22 cellular contexts compared by ENCODE assay signal in the genomic region with DNA sequence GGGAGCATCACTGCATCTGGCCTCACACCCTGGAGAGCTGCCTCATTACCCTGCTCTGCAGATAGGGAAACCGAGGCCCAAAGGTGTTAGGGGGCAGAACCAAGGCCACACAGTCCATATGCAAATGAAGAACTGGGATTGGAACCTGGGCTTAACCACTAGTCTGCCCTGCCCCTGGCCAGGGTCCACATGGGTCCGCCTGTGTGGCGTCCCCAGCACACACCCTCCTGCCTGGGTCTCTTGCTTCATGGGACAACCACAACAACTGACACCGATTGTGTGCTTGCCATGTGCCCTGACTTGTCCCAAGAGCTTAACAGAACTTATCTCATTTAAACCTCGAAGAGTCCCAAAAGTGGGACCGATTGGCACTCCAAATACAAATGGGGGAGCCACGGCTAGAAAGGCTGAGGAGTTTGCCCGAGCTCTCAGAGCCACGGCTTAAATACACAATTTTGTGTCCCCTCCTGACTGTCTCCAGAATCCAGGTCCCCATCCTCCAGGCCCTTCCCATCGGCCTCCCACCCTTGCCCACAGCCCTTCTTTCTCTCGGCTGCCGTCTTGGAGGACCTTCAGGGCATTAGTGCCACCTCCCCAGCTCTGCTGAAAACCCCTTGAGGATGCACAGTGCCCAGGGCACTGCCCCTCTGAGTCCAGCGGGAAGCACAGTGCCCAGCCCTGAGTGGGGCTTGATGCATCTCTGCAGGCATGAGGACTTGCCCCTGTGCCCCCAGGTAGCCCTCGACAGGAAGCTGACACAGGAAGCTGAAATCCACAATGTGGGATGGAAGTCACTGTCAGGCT. TPM values are rescaled to one million over a fixed set of nuclear protein-coding genes. Genes with fewer than 3 reads are reported as not detected.
DNase-seq lines count a peak whose midpoint lies in the region; ATAC-seq, FAIRE-seq and TF ChIP-seq lines count a peak whose summit lies in the region.
"Had no signal": no experiment of that assay in that cellular context is flagged by ENCODE, and none has a peak within 500 bp of the region (broad histone marks: within the 10 kb centered on the region; RNA-seq: fewer than 3 reads in every experiment).

No MANE protein-coding gene starts in this region.

- H3K27me3 Mint-ChIP-seq in CD4-positive, CD25-positive, alpha-beta regulatory T cell, result peaks cover 4% of the 10 kb centered on the region
- H3K27me3 Mint-ChIP-seq: activated CD8-positive, alpha-beta memory T cell treated with anti-CD3 and anti-CD28 coated beads, Interleukin-2, amount 10 ng/mL, durations not matched to agents 7 days and 5 days had no signal

- no peaks in the 10 kb centered on the region for H3K27me3 ChIP-seq in CD4-positive, CD25-positive, alpha-beta regulatory T cell (ENCODE audit: control insufficient read depth, insufficient read depth, low read length)
- H3K27me3 ChIP-seq in GM12878 (replicated peaks in 1 of 2; ENCODE audit: control insufficient read depth in 2 of 2, insufficient read depth in 2 of 2, low read length in 1 of 2) (no peaks in the 10 kb centered on the region), neuronal stem cell (ENCODE audit: control insufficient read depth in 3 of 3, insufficient read depth in 3 of 3, low read depth in 1 of 3, low read length in 3 of 3) (peaks cover 0 to 35% (median 9%) of the 10 kb centered on the region in 3 experiments)
- H3K27me3 ChIP-seq: BE2C, transverse colon had no signal

- no peaks in the 10 kb centered on the region for H4K20me1 ChIP-seq in GM12878 (ENCODE audit: control insufficient read depth, insufficient read depth)

- H3K4ac ChIP-seq in neuronal stem cell (ENCODE audit: low read length), result no peak overlapping the region

- TF ChIP-seq POLR2A in GM12891 (IDR thresholded peaks at IDR 0.05; ENCODE audit: low read depth, low read length) (no peak), GM12878 (IDR thresholded peaks at IDR 0.05; ENCODE audit: low read depth, low read length) (no peak)

- no peak overlapping the region for H4K91ac ChIP-seq in neuronal stem cell (ENCODE audit: low read depth, low read length, poor library complexity)

- peak overlapping the region; percentile 30 for H2BK5ac ChIP-seq in neuronal stem cell (ENCODE audit: low read length)

- TF ChIP-seq EP300 in GM12878 (IDR thresholded peaks at IDR 0.05; ENCODE audit: borderline replicate concordance in 1 of 2, control insufficient read depth in 1 of 2, low read depth in 2 of 2, low read length in 2 of 2), result no peak

- H3K4me3 Mint-ChIP-seq in CD4-positive, CD25-positive, alpha-beta regulatory T cell, result peak overlapping the region in 1 of 4 donors; percentile 68
- H3K4me3 Mint-ChIP-seq: activated CD8-positive, alpha-beta memory T cell treated with anti-CD3 and anti-CD28 coated beads, Interleukin-2, amount 10 ng/mL, durations not matched to agents 7 days and 5 days had no signal

- no peaks in the 10 kb centered on the region for H3K36me3 ChIP-seq in CD4-positive, CD25-positive, alpha-beta regulatory T cell (ENCODE audit: control insufficient read depth, insufficient read depth, low read length)
- H3K36me3 ChIP-seq in GM12878 (ENCODE audit: control insufficient read depth in 2 of 2, insufficient read depth in 2 of 2, low read length in 1 of 2), result no peaks in the 10 kb centered on the region
- no peaks in the 10 kb centered on the region for H3K36me3 ChIP-seq in neuronal stem cell (replicated peaks in 1 of 2; ENCODE audit: control insufficient read depth in 2 of 2, insufficient read depth in 2 of 2, low read length in 2 of 2)
- H3K36me3 ChIP-seq: BE2C, left ventricle myocardium inferior, transverse colon had no signal

- peak overlapping the region; percentile 64 for H2BK15ac ChIP-seq in neuronal stem cell (ENCODE audit: low read length)

- H3K4me1 Mint-ChIP-seq in CD4-positive, CD25-positive, alpha-beta regulatory T cell, result peaks cover 10 to 79% (median 32%) of the 10 kb centered on the region in 4 donors

- no peak overlapping the region for H3K14ac ChIP-seq in neuronal stem cell (ENCODE audit: low read length)

- no peak for TF ChIP-seq RAD21 in GM12878 (IDR thresholded peaks at IDR 0.05; ENCODE audit: insufficient read depth, low read depth, low read length)

- WGBS in GM12878 (ENCODE audit: insufficient coverage, insufficient replicate concordance, low lambda C conversion rate, missing lambda C conversion rate), result 86% methylated on average over 14 of the region's 14 CpGs
- no CpG with 5 or more reads among the region's 14 CpGs for WGBS in neuronal stem cell (ENCODE audit: extremely low coverage in 2 of 2, insufficient read length in 2 of 2, insufficient replicate concordance in 1 of 2), 2 donors

- H3K79me2 ChIP-seq in GM12878 (ENCODE audit: control insufficient read depth, insufficient read depth, low read length), result no peaks in the 10 kb centered on the region; the same call in 1 of the 2 replicates

- H3K9me3 Mint-ChIP-seq in CD4-positive, CD25-positive, alpha-beta regulatory T cell, result no peaks in the 10 kb centered on the region

- H2AK5ac ChIP-seq in neuronal stem cell (ENCODE audit: low read depth, low read length), result peak overlapping the region; percentile 59

- no peaks in the 10 kb centered on the region for H3K36me3 Mint-ChIP-seq in CD4-positive, CD25-positive, alpha-beta regulatory T cell
- H3K36me3 Mint-ChIP-seq: activated CD8-positive, alpha-beta memory T cell treated with anti-CD3 and anti-CD28 coated beads, Interleukin-2, amount 10 ng/mL, durations not matched to agents 7 days and 5 days had no signal

- no peak overlapping the region for H2BK12ac ChIP-seq in neuronal stem cell (ENCODE audit: low read length)

- H3K4me1 ChIP-seq in CD4-positive, CD25-positive, alpha-beta regulatory T cell (ENCODE audit: control insufficient read depth, insufficient read depth, low read length, poor library complexity, severe bottlenecking), result peaks cover 42% of the 10 kb centered on the region
- H3K4me1 ChIP-seq in GM12878 (ENCODE audit: control insufficient read depth, insufficient read depth, low read length) (peaks cover 36% of the 10 kb centered on the region), neuronal stem cell (ENCODE audit: control insufficient read depth in 2 of 2, insufficient read depth in 1 of 2, low read depth in 1 of 2, low read length in 2 of 2) (peaks cover 25 to 36% of the 10 kb centered on the region in 2 donors)

- peak overlapping the region; percentile 16 for H3K18ac ChIP-seq in neuronal stem cell (ENCODE audit: low read length)

- intact Hi-C loops in GM12878 (cut with micrococcal nuclease; ENCODE audit: unreplicated experiment), result no loop called here

- no peak overlapping the region for H4K8ac ChIP-seq in neuronal stem cell (ENCODE audit: low read depth, low read length)

- no peak overlapping the region for H2BK120ac ChIP-seq in neuronal stem cell (ENCODE audit: low read depth, low read length)

- SMC1A ChIA-PET in GM12878 (lab: Charles Lee; ENCODE audit: uncharacterized antibody, unreplicated experiment), result interaction anchor here (0.7 to 1.6 kb wide), 6 partner anchors 10 to 33 kb away, joined by 3 to 6 read pairs (median 4); no protein-coding TSS in a partner anchor

- no peaks in the 10 kb centered on the region for H3K9me3 ChIP-seq in CD4-positive, CD25-positive, alpha-beta regulatory T cell (ENCODE audit: control insufficient read depth in 2 of 2, low read length in 2 of 2)
- no peaks in the 10 kb centered on the region for H3K9me3 ChIP-seq in GM12878 (replicated peaks; ENCODE audit: control insufficient read depth, insufficient read depth, low read length)
- no peaks in the 10 kb centered on the region for H3K9me3 ChIP-seq in neuronal stem cell (replicated peaks in 1 of 2; ENCODE audit: control insufficient read depth in 2 of 2, insufficient read depth in 1 of 2, low read depth in 1 of 2, low read length in 2 of 2)
- H3K9me3 ChIP-seq: BE2C, left ventricle myocardium inferior, transverse colon had no signal

- H3K4me2 ChIP-seq in GM12878 (ENCODE audit: control insufficient read depth, insufficient read depth), result no peak overlapping the region
- H3K4me2 ChIP-seq in neuronal stem cell (ENCODE audit: insufficient read depth, low read length, poor library complexity, severe bottlenecking), result no peak overlapping the region
- H3K4me2 ChIP-seq: PC-9 had no signal

- no peak overlapping the region for H3K4me3 ChIP-seq in CD4-positive, CD25-positive, alpha-beta regulatory T cell (ENCODE audit: low read depth, low read length)
- H3K4me3 ChIP-seq in GM12878 (no peak overlapping the region), neuronal stem cell (ENCODE audit: low read length in 2 of 2) (no peak overlapping the region)
- H3K4me3 ChIP-seq: left ventricle myocardium inferior, PC-9, SK-N-MC, transverse colon had no signal

- POLR2A ChIA-PET in GM12878 (lab: Charles Lee), result interaction anchor here (0.7 kb wide), 1 partner anchor 18 kb away, joined by 3 read pairs; no protein-coding TSS in a partner anchor

- H3K27ac ChIP-seq in CD4-positive, CD25-positive, alpha-beta regulatory T cell (ENCODE audit: insufficient read depth, low read length, poor library complexity, severe bottlenecking), result no peak overlapping the region
- H3K27ac ChIP-seq in GM12878 (ENCODE audit: control insufficient read depth, insufficient read depth) (no peak overlapping the region), neuronal stem cell (replicated peaks; ENCODE audit: low read length) (no peak overlapping the region)
- H3K27ac ChIP-seq: epithelial cell of prostate, left ventricle myocardium inferior, PC-9, SK-N-MC, transverse colon had no signal

- in situ Hi-C loops in GM12878 (cut with MboI) (no loop called here), ACHN (cut with HindIII; ENCODE audit: low pct_ligation_motif_present, low pct_unique_long_range_greater_than_20kb, low sequenced_read_pairs) (no loop called here)

- no peak overlapping the region for H3K9ac ChIP-seq in GM12878 (ENCODE audit: control insufficient read depth, insufficient read depth, low read length)
- H3K9ac ChIP-seq in neuronal stem cell (ENCODE audit: low read depth, low read length, poor library complexity), result no peak overlapping the region

- FAIRE-seq in GM12891 (lab: Jason Lieb, UNC) (peak; percentile 26), GM12878 (lab: Jason Lieb, UNC) (peak; percentile 7)
- FAIRE-seq: frontal cortex had no signal

- no peak for ATAC-seq in CD4-positive, CD25-positive, alpha-beta regulatory T cell (ENCODE audit: low read depth in 2 of 2)
- no peak for ATAC-seq in GM12878
- ATAC-seq in HG02973 (IDR thresholded peaks at IDR 0.05; ENCODE audit: unreplicated experiment), result no peak
- ATAC-seq: activated CD8-positive, alpha-beta memory T cell treated with anti-CD3 and anti-CD28 coated beads, Interleukin-2, amount 10 ng/mL, durations not matched to agents 7 days and 5 days had no signal

- H2AFZ ChIP-seq in GM12878 (ENCODE audit: control insufficient read depth, low read depth, low read length) (no peak overlapping the region), neuronal stem cell (ENCODE audit: low read length) (no peak overlapping the region)
- H2AFZ ChIP-seq: PC-9 had no signal

- DNase-seq in CD4-positive, CD25-positive, alpha-beta regulatory T cell, result no peak
- DNase-seq in GM12891 (ENCODE audit: insufficient read length, low spot score) (no peak), GM12878 (ENCODE audit: low read depth, low spot score) (no peak), neuronal stem cell (ENCODE audit: low spot score) (no peak), NCI-H2029 treated with DMSO at 0.1 percent for 48 hours (lab: John Stamatoyannopoulos, UW) (no peak), ACHN (no peak), RPMI8226 (no peak)
- DNase-seq: BE2C, dermis blood vessel endothelial cell, DND-41, HCEC 1CT, Karpas-422, left ventricle myocardium inferior, NCI-H1105, NCI-H774, PC-9, transverse colon had no signal

- no TSS peak for BruUV-seq in GM12878 (replicated peaks; lab: Mats Ljungman, UMichigan)

- TF ChIP-seq CTCF in GM12878 (IDR thresholded peaks at IDR 0.05 in 2 of 3, conservative IDR thresholded peaks at IDR 0.05 in 1 of 3; ENCODE audit: control insufficient read depth in 2 of 3, extremely low read depth in 1 of 3, insufficient read depth in 1 of 3, low read depth in 3 of 3, low read length in 3 of 3), result no peak

- peak overlapping the region in 2 of 3 donors; percentile 77 to 88 for H3K27ac Mint-ChIP-seq in CD4-positive, CD25-positive, alpha-beta regulatory T cell
- H3K27ac Mint-ChIP-seq: activated CD8-positive, alpha-beta memory T cell treated with anti-CD3 and anti-CD28 coated beads, Interleukin-2, amount 10 ng/mL, durations not matched to agents 7 days and 5 days had no signal

- CTCF ChIA-PET in GM12878 (lab: Yijun Ruan, JAX), result interaction anchor here (1.0 to 1.6 kb wide), 2 partner anchors 8 to 13 kb away, joined by 3 to 4 read pairs; no protein-coding TSS in a partner anchor

- no peaks in the 10 kb centered on the region for H3K79me1 ChIP-seq in neuronal stem cell (ENCODE audit: low read depth, low read length)

- RAD21 ChIA-PET in GM12878 (lab: Charles Lee; ENCODE audit: unreplicated experiment), result interaction anchor here (1.0 to 2.0 kb wide), 4 partner anchors 10 to 23 kb away, joined by 3 to 9 read pairs (median 5); partner anchors contain the start of gene ASTL

- H3K23ac ChIP-seq in neuronal stem cell (ENCODE audit: low read depth, low read length, poor library complexity), result no peak overlapping the region

RNA-seq across cellular contexts. Expression of gene DUSP2, which starts 5.8 kb away (rescaled TPM):
- total RNA-seq in CD4-positive, CD25-positive, alpha-beta regulatory T cell, result 566 TPM
- 10 to 100 TPM; 30.8 to 95.4 (median 44.5) TPM for polyA plus RNA-seq in CD4-positive, CD25-positive, alpha-beta regulatory T cell
- polyA plus RNA-seq in GM12891 (2012; ENCODE audit: low read depth, missing spikeins), result 84.2 TPM
- total RNA-seq in GM12878 (2013; cell fraction: nucleolus; rRNA removed), result 404 and 419 TPM in 2 replicates
- total RNA-seq in GM12878 (2014; rRNA removed) (212 and 227 TPM in 2 replicates), GM12878 (2014; rRNA removed; fragmentation: Illumina TruSeq; extraction: Trizol) (57.4 and 58.0 TPM in 2 replicates), GM12878 (2021) (181 and 194 TPM in 2 replicates)
- 22.1 TPM for polyA plus RNA-seq in GM12878 (2011; ENCODE audit: low read depth)
- polyA plus RNA-seq in GM12878 (2011; rRNA removed) (47.5 and 84.3 TPM in 2 replicates), GM12878 (2014; fragmentation: Illumina TruSeq; extraction: Trizol) (11.9 and 35.6 TPM in 2 replicates), GM12878 (2014; fragmentation: Nextera tagmentation; extraction: Ambion mirVana) (10 to 100 TPM in 1 of 2 experiments, 1 to 10 TPM in 1; 9.7 to 34.6 TPM), GM12878 (2014; rRNA removed) (158 and 168 TPM in 2 replicates), GM12878 (2016; fragmentation: Nextera tagmentation; extraction: Ambion mirVana) (10 to 100 TPM; 10.2 to 56.4 TPM)
- 146 and 184 TPM in 2 replicates for polyA plus RNA-seq in GM12878 (2011; cell fraction: cytosol; rRNA removed)
- 522 and 621 TPM in 2 replicates for polyA plus RNA-seq in GM12878 (2011; cell fraction: nucleus; rRNA removed)
- polyA plus RNA-seq in GM12878 (2012), result 61.4 and 155 TPM in 2 replicates
- polyA minus RNA-seq in GM12878 (2011; rRNA and poly(A)+ RNA removed), result 98.2 and 232 TPM in 2 replicates
- polyA minus RNA-seq in GM12878 (2011; cell fraction: cytosol; rRNA and poly(A)+ RNA removed), result 87.6 and 111 TPM in 2 replicates
- 636 and 718 TPM in 2 replicates for polyA minus RNA-seq in GM12878 (2011; cell fraction: nucleus; rRNA and poly(A)+ RNA removed)
- polyA plus RNA-seq in neuronal stem cell (2013, experiment 1 of 2), result 0.59 TPM
- polyA plus RNA-seq in neuronal stem cell (2013, experiment 2 of 2), result 0.58 TPM

RNA-seq across cellular contexts. Expression of gene ASTL, which starts 12.7 kb away (rescaled TPM):
- total RNA-seq in CD4-positive, CD25-positive, alpha-beta regulatory T cell, result 9.7 TPM
- under 1 TPM in 2 of 4 donors, not detected in 2; 0.23 to 0.39 TPM for polyA plus RNA-seq in CD4-positive, CD25-positive, alpha-beta regulatory T cell
- 1.7 TPM for polyA plus RNA-seq in GM12891 (2012; ENCODE audit: low read depth, missing spikeins)
- 0.76 and 2.4 TPM in 2 replicates for total RNA-seq in GM12878 (2013; cell fraction: nucleolus; rRNA removed)
- total RNA-seq in GM12878 (2014; rRNA removed) (0.27 and 0.40 TPM in 2 replicates), GM12878 (2014; rRNA removed; fragmentation: Illumina TruSeq; extraction: Trizol) (0.54 TPM in 1 of 2 replicates, not detected in the other), GM12878 (2021) (0.43 and 1.0 TPM in 2 replicates)
- 0.72 TPM for polyA plus RNA-seq in GM12878 (2011; ENCODE audit: low read depth)
- polyA plus RNA-seq in GM12878 (2011; rRNA removed) (0.10 and 0.37 TPM in 2 replicates), GM12878 (2014; fragmentation: Illumina TruSeq; extraction: Trizol) (0.24 TPM in 1 of 2 replicates, not detected in the other), GM12878 (2014; fragmentation: Nextera tagmentation; extraction: Ambion mirVana) (not detected), GM12878 (2014; rRNA removed) (0.18 and 0.37 TPM in 2 replicates), GM12878 (2016; fragmentation: Nextera tagmentation; extraction: Ambion mirVana) (not detected)
- polyA plus RNA-seq in GM12878 (2011; cell fraction: cytosol; rRNA removed), result 0.34 and 0.53 TPM in 2 replicates
- 2.4 TPM in 2 replicates for polyA plus RNA-seq in GM12878 (2011; cell fraction: nucleus; rRNA removed)
- 1.3 and 2.0 TPM in 2 replicates for polyA plus RNA-seq in GM12878 (2012)
- polyA minus RNA-seq in GM12878 (2011; rRNA and poly(A)+ RNA removed), result 0.52 and 0.95 TPM in 2 replicates
- polyA minus RNA-seq in GM12878 (2011; cell fraction: cytosol; rRNA and poly(A)+ RNA removed), result not detected in 2 replicates
- 0.77 TPM in 1 of 2 replicates, not detected in the other for polyA minus RNA-seq in GM12878 (2011; cell fraction: nucleus; rRNA and poly(A)+ RNA removed)
- polyA plus RNA-seq in neuronal stem cell (2013, experiment 1 of 2), result not detected
- polyA plus RNA-seq in neuronal stem cell (2013, experiment 2 of 2), result 0.04 TPM
- total RNA-seq: dermis blood vessel endothelial cell, frontal cortex, left ventricle myocardium inferior, PC-9 had no signal

RNA-seq across cellular contexts. Expression of gene ADRA2B, which starts 34.6 kb away (rescaled TPM):
- total RNA-seq in CD4-positive, CD25-positive, alpha-beta regulatory T cell, result 1.0 TPM
- not detected for polyA plus RNA-seq in CD4-positive, CD25-positive, alpha-beta regulatory T cell
- polyA plus RNA-seq in GM12891 (2012; ENCODE audit: low read depth, missing spikeins), result 0.18 TPM
- 0.31 TPM in 1 of 2 replicates, not detected in the other for total RNA-seq in GM12878 (2013; cell fraction: nucleolus; rRNA removed)
- total RNA-seq in GM12878 (2014; rRNA removed) (0.05 TPM in 1 of 2 replicates, not detected in the other), GM12878 (2014; rRNA removed; fragmentation: Illumina TruSeq; extraction: Trizol) (0.05 TPM in 1 of 2 replicates, not detected in the other), GM12878 (2021) (0.10 TPM in 1 of 2 replicates, not detected in the other)
- polyA plus RNA-seq in GM12878 (2011; ENCODE audit: low read depth), result not detected
- polyA plus RNA-seq in GM12878 (2011; rRNA removed) (not detected in 2 replicates), GM12878 (2014; fragmentation: Illumina TruSeq; extraction: Trizol) (0.01 TPM in 1 of 2 replicates, not detected in the other), GM12878 (2014; fragmentation: Nextera tagmentation; extraction: Ambion mirVana) (under 1 TPM in 1 of 2 experiments, not detected in 1; 0.03 TPM), GM12878 (2014; rRNA removed) (0.05 and 0.09 TPM in 2 replicates), GM12878 (2016; fragmentation: Nextera tagmentation; extraction: Ambion mirVana) (not detected)
- polyA plus RNA-seq in GM12878 (2011; cell fraction: cytosol; rRNA removed), result not detected in 2 replicates
- polyA plus RNA-seq in GM12878 (2011; cell fraction: nucleus; rRNA removed), result 0.79 and 0.84 TPM in 2 replicates
- polyA plus RNA-seq in GM12878 (2012), result 0.16 and 0.22 TPM in 2 replicates
- not detected in 2 replicates for polyA minus RNA-seq in GM12878 (2011; rRNA and poly(A)+ RNA removed)
- not detected in 2 replicates for polyA minus RNA-seq in GM12878 (2011; cell fraction: cytosol; rRNA and poly(A)+ RNA removed)
- 0.10 TPM in 1 of 2 replicates, not detected in the other for polyA minus RNA-seq in GM12878 (2011; cell fraction: nucleus; rRNA and poly(A)+ RNA removed)
- polyA plus RNA-seq in neuronal stem cell (2013, experiment 1 of 2), result 3.6 TPM
- 3.7 TPM for polyA plus RNA-seq in neuronal stem cell (2013, experiment 2 of 2)

RNA-seq across cellular contexts. Expression of gene STARD7, which starts 57.6 kb away (rescaled TPM):
- total RNA-seq in CD4-positive, CD25-positive, alpha-beta regulatory T cell, result 97.2 TPM
- polyA plus RNA-seq in CD4-positive, CD25-positive, alpha-beta regulatory T cell, result 100 to 1,000 TPM; 177 to 208 (median 197) TPM
- 81.9 TPM for polyA plus RNA-seq in GM12891 (2012; ENCODE audit: low read depth, missing spikeins)
- total RNA-seq in GM12878 (2013; cell fraction: nucleolus; rRNA removed), result 140 and 161 TPM in 2 replicates
- total RNA-seq in GM12878 (2014; rRNA removed) (215 and 229 TPM in 2 replicates), GM12878 (2014; rRNA removed; fragmentation: Illumina TruSeq; extraction: Trizol) (148 and 153 TPM in 2 replicates), GM12878 (2021) (194 and 200 TPM in 2 replicates)
- 84.4 TPM for polyA plus RNA-seq in GM12878 (2011; ENCODE audit: low read depth)
- polyA plus RNA-seq in GM12878 (2011; rRNA removed) (139 and 142 TPM in 2 replicates), GM12878 (2014; fragmentation: Illumina TruSeq; extraction: Trizol) (154 and 182 TPM in 2 replicates), GM12878 (2014; fragmentation: Nextera tagmentation; extraction: Ambion mirVana) (100 to 1,000 TPM in 1 of 2 experiments, 10 to 100 TPM in 1; 85.4 to 114 TPM), GM12878 (2014; rRNA removed) (120 and 123 TPM in 2 replicates), GM12878 (2016; fragmentation: Nextera tagmentation; extraction: Ambion mirVana) (100 to 1,000 TPM; 225 to 237 TPM)
- polyA plus RNA-seq in GM12878 (2011; cell fraction: cytosol; rRNA removed), result 75.3 and 92.3 TPM in 2 replicates
- 89.9 and 96.0 TPM in 2 replicates for polyA plus RNA-seq in GM12878 (2011; cell fraction: nucleus; rRNA removed)
- 81.5 and 83.0 TPM in 2 replicates for polyA plus RNA-seq in GM12878 (2012)
- polyA minus RNA-seq in GM12878 (2011; rRNA and poly(A)+ RNA removed), result 88.6 and 126 TPM in 2 replicates
- polyA minus RNA-seq in GM12878 (2011; cell fraction: cytosol; rRNA and poly(A)+ RNA removed), result 52.3 and 75.1 TPM in 2 replicates
- polyA minus RNA-seq in GM12878 (2011; cell fraction: nucleus; rRNA and poly(A)+ RNA removed), result 65.0 and 122 TPM in 2 replicates
- polyA plus RNA-seq in neuronal stem cell (2013, experiment 1 of 2), result 68.1 TPM
- polyA plus RNA-seq in neuronal stem cell (2013, experiment 2 of 2), result 69.0 TPM
